In genomic region chr7:145036592-145037386, GRCh38 we compare ENCODE assay signal across 8 cellular contexts.
DNase-seq lines count a peak whose midpoint lies in the region; ATAC-seq and TF ChIP-seq lines count a peak whose summit lies in the region.

No MANE protein-coding gene starts in this region.

- TF ChIP-seq CTCF in heart right ventricle (IDR thresholded peaks at IDR 0.05) (peak; percentile 33 to 85 (median 73)), gastrocnemius medialis (IDR thresholded peaks at IDR 0.05 in 4 of 5, conservative IDR thresholded peaks at IDR 0.05 in 1 of 5) (peak in 3 of 5 experiments; percentile 17 to 57 (median 36))

- no peaks in the 10 kb centered on the region for H3K9me3 Mint-ChIP-seq in activated T-cell treated with anti-CD3 and anti-CD28 coated beads, Interleukin-2, amount 50 U/mL, for 72 hours
- peaks cover 5% of the 10 kb centered on the region for H3K9me3 Mint-ChIP-seq in stimulated activated memory B cell treated with anti-CD40 and anti-IgM and Interleukin-4, amounts not matched to agents 10 μg/mL and 1 μg/mL and 100 μg/mL, for 72 hours

- H3K4me3 ChIP-seq in heart right ventricle (no peak overlapping the region), gastrocnemius medialis (no peak overlapping the region)

- no peak for TF ChIP-seq POLR2A in gastrocnemius medialis (IDR thresholded peaks at IDR 0.05)

- no peak overlapping the region for H3K4me3 Mint-ChIP-seq in activated T-cell treated with anti-CD3 and anti-CD28 coated beads, Interleukin-2, amount 50 U/mL, for 72 hours
- no peak overlapping the region for H3K4me3 Mint-ChIP-seq in stimulated activated memory B cell treated with anti-CD40 and anti-IgM and Interleukin-4, amounts not matched to agents 10 μg/mL and 1 μg/mL and 100 μg/mL, for 72 hours

- H3K9me3 ChIP-seq in heart right ventricle (peaks cover 0 to 13% (median 0%) of the 10 kb centered on the region in 11 donors), gastrocnemius medialis (peaks cover 0 to 6% (median 0%) of the 10 kb centered on the region in 3 donors)

- H3K27me3 ChIP-seq in heart right ventricle (peaks cover 0 to 4% (median 0%) of the 10 kb centered on the region in 7 donors), gastrocnemius medialis (no peaks in the 10 kb centered on the region)

- 7% methylated on average over 4 of the region's 4 CpGs for WGBS in heart right ventricle, 2 donors

- H3K27ac Mint-ChIP-seq in activated T-cell treated with anti-CD3 and anti-CD28 coated beads, Interleukin-2, amount 50 U/mL, for 72 hours = no peak overlapping the region
- H3K27ac Mint-ChIP-seq in stimulated activated memory B cell treated with anti-CD40 and anti-IgM and Interleukin-4, amounts not matched to agents 10 μg/mL and 1 μg/mL and 100 μg/mL, for 72 hours = no peak overlapping the region

- peaks cover 23% of the 10 kb centered on the region for H3K27me3 Mint-ChIP-seq in activated T-cell treated with anti-CD3 and anti-CD28 coated beads, Interleukin-2, amount 50 U/mL, for 72 hours (ENCODE audit: low read depth)
- peaks cover 20% of the 10 kb centered on the region for H3K27me3 Mint-ChIP-seq in stimulated activated memory B cell treated with anti-CD40 and anti-IgM and Interleukin-4, amounts not matched to agents 10 μg/mL and 1 μg/mL and 100 μg/mL, for 72 hours

- H3K4me1 ChIP-seq in heart right ventricle = peaks cover 0 to 3% (median 0%) of the 10 kb centered on the region in 9 donors
- no peaks in the 10 kb centered on the region for H3K4me1 ChIP-seq in gastrocnemius medialis

- H3K4me1 Mint-ChIP-seq in activated T-cell treated with anti-CD3 and anti-CD28 coated beads, Interleukin-2, amount 50 U/mL, for 72 hours (ENCODE audit: low read depth) = no peaks in the 10 kb centered on the region
- no peaks in the 10 kb centered on the region for H3K4me1 Mint-ChIP-seq in stimulated activated memory B cell treated with anti-CD40 and anti-IgM and Interleukin-4, amounts not matched to agents 10 μg/mL and 1 μg/mL and 100 μg/mL, for 72 hours

- ATAC-seq in GM19043 (IDR thresholded peaks at IDR 0.05; ENCODE audit: low read depth, unreplicated experiment) = peak; percentile 90
- peak; percentile 84 for ATAC-seq in HG03139 (IDR thresholded peaks at IDR 0.05; ENCODE audit: unreplicated experiment)
- ATAC-seq in activated T-cell treated with anti-CD3 and anti-CD28 coated beads, Interleukin-2, amount 50 U/mL, for 72 hours (replicated peaks in 1 of 2) = peak; percentile 21 to 44
- no peak for ATAC-seq in heart right ventricle
- no peak for ATAC-seq in gastrocnemius medialis
- ATAC-seq in stimulated activated memory B cell treated with anti-CD40 and anti-IgM and Interleukin-4, amounts not matched to agents 10 μg/mL and 1 μg/mL and 100 μg/mL, for 72 hours = no peak

- in situ Hi-C loops in gastrocnemius medialis (cut with MboI; ENCODE audit: low sequenced_read_pairs in 4 of 4) = no loop called here

- intact Hi-C loops in heart right ventricle (cut with DNase I) (loop anchor here in 5 of 10 donors (10.0 kb wide), 2 partner anchors 1048 to 1058 kb away; no protein-coding TSS in a partner anchor), gastrocnemius medialis (cut with DNase I; ENCODE audit: low total_unique reads) (no loop called here)

- no peaks in the 10 kb centered on the region for H3K36me3 Mint-ChIP-seq in activated T-cell treated with anti-CD3 and anti-CD28 coated beads, Interleukin-2, amount 50 U/mL, for 72 hours (ENCODE audit: insufficient read depth in 2 of 2)
- no peaks in the 10 kb centered on the region for H3K36me3 Mint-ChIP-seq in stimulated activated memory B cell treated with anti-CD40 and anti-IgM and Interleukin-4, amounts not matched to agents 10 μg/mL and 1 μg/mL and 100 μg/mL, for 72 hours

- H3K36me3 ChIP-seq in heart right ventricle (no peaks in the 10 kb centered on the region), gastrocnemius medialis (no peaks in the 10 kb centered on the region)

- peak; percentile 9 for DNase-seq in DMS114 treated with DMSO at 0.1 percent for 48 hours (lab: John Stamatoyannopoulos, UW; ENCODE audit: unreplicated experiment)
- DNase-seq in NCI-H345 treated with DMSO at 0.1 percent for 48 hours (lab: John Stamatoyannopoulos, UW; ENCODE audit: unreplicated experiment) = peak; percentile 37
- peak; percentile 26 to 53 for DNase-seq in activated T-cell treated with anti-CD3 and anti-CD28 coated beads, Interleukin-2, amount 50 U/mL, for 72 hours
- DNase-seq in heart right ventricle = peak; percentile 10 to 22
- no peak for DNase-seq in gastrocnemius medialis

- no peak overlapping the region for H3K27ac ChIP-seq in heart right ventricle
- H3K27ac ChIP-seq in gastrocnemius medialis = no peak overlapping the region

Comparison
In these comparisons a context has a peak if more than half of its experiments do, and no peak if none do; other contexts are left out.
1. DNase-seq: peak in DMS114 treated with DMSO at 0.1 percent for 48 hours (single experiment), NCI-H345 treated with DMSO at 0.1 percent for 48 hours (single experiment), activated T-cell treated with anti-CD3 and anti-CD28 coated beads, Interleukin-2, amount 50 U/mL, for 72 hours (2 of 2) and heart right ventricle (2 of 2); none in gastrocnemius medialis (0 of 2).
2. ATAC-seq: peak in GM19043 (single experiment), HG03139 (single experiment) and activated T-cell treated with anti-CD3 and anti-CD28 coated beads, Interleukin-2, amount 50 U/mL, for 72 hours (2 of 2); none in heart right ventricle (0 of 8), gastrocnemius medialis (0 of 2) and stimulated activated memory B cell treated with anti-CD40 and anti-IgM and Interleukin-4, amounts not matched to agents 10 μg/mL and 1 μg/mL and 100 μg/mL, for 72 hours (single experiment).